ENCODE assay signal across 19 cellular contexts in the genomic region with DNA sequence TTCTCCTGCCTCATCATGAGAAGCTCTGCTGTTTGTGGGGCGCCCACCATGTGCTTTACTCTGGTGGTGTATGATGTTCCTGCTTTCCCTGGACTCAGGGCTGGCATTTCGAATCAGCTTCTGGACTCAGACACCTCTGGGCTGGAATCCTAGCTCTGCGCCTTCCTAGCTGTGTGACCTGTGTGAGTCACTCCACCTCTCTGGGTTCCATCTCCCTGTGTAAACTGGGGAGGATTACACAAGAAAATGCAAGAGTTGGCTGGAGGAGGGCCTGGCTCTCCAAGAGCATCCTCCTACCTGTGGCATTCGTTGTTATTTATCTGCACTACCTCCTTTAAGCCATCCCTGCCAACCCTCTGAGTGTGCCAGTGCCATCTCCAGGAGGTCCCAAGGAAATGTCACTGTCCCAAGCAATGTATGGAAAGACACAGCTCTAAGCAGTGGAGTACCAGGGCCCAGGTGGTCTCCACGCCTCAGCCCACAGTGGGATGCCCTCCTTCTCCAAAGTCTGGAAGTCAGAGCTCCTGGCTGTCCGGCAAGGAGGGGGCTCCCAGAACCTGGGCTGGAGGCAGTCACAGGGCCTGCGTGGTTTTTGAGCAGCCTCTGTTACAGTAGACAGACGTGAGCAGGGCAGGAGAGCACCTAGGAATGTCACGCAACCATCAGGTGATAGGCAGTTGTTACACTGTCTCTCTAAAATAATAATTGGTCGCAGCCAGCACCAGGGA. TPM values are rescaled to one million over a fixed set of nuclear protein-coding genes. Genes with fewer than 3 reads are reported as not detected.
A peak's percentile ranks its signal among the peaks of the same experiment; 100 is the strongest.
DNase-seq lines count a peak whose midpoint lies in the region; ATAC-seq and TF ChIP-seq lines count a peak whose summit lies in the region.
"Had no signal": no experiment of that assay in that cellular context is flagged by ENCODE, and none has a peak within 500 bp of the region (broad histone marks: within the 10 kb centered on the region; RNA-seq: fewer than 3 reads in every experiment).

No MANE protein-coding gene starts in this region.

- TF ChIP-seq CTCF in epithelial cell of esophagus (IDR thresholded peaks at IDR 0.05; ENCODE audit: insufficient read depth, low read depth, low read length, missing control alignments) (no peak), osteoblast (IDR thresholded peaks at IDR 0.05; ENCODE audit: extremely low read depth, low read depth, low read length) (no peak)

- peaks cover 9% of the 10 kb centered on the region for H3K4me1 ChIP-seq in osteoblast (ENCODE audit: insufficient read depth, low read length)
- H3K4me1 ChIP-seq: HAP-1 had no signal

- H3K4me2 ChIP-seq in osteoblast (ENCODE audit: insufficient read depth, low read length): no peak overlapping the region

- H3K36me3 ChIP-seq in osteoblast (ENCODE audit: insufficient read depth, low read length): no peaks in the 10 kb centered on the region
- H3K36me3 ChIP-seq: HAP-1, suprapubic skin had no signal

- no peak for ATAC-seq in HG03432 (IDR thresholded peaks at IDR 0.05; ENCODE audit: unreplicated experiment)
- ATAC-seq: activated CD8-positive, alpha-beta memory T cell treated with anti-CD3 and anti-CD28 coated beads, Interleukin-2, amount 10 ng/mL, durations not matched to agents 7 days and 5 days; sciatic nerve had no signal

- H3K9me3 ChIP-seq in osteoblast (ENCODE audit: low read depth, low read length): no peaks in the 10 kb centered on the region
- H3K9me3 ChIP-seq: HAP-1, suprapubic skin had no signal

- H3K27me3 ChIP-seq in osteoblast (ENCODE audit: insufficient read depth, low read length): no peaks in the 10 kb centered on the region
- H3K27me3 ChIP-seq: suprapubic skin had no signal

- DNase-seq in M059J (ENCODE audit: low read depth): peak; percentile 36
- DNase-seq in epithelial cell of esophagus (ENCODE audit: low read depth): peak; percentile 52
- peak; percentile 86 for DNase-seq in osteoblast (ENCODE audit: insufficient read length, low spot score, missing footprints)
- DNase-seq in GDM1 (lab: John Stamatoyannopoulos, UW): no peak
- DNase-seq: activated CD4-positive, CD25-positive, alpha-beta regulatory T cell treated with anti-CD3 and anti-CD28 coated beads, Interleukin-2, amount 50 U/mL, for 72 hours; activated gamma-delta T cell treated with Interleukin-2 at 50 U/mL for 16 hours; cortex of kidney; DMS 273 treated with DMSO at 0.1 percent for 48 hours; head of caudate nucleus; occipital lobe; SHP77; stimulated activated CD4-positive, alpha-beta T cell treated with anti-CD3 and anti-CD28 coated beads, Interleukin-2, amount 100 ng/mL, for 24 hours had no signal

- no peak overlapping the region for H3K27ac ChIP-seq in osteoblast (ENCODE audit: low read depth, low read length)

- no peaks in the 10 kb centered on the region for H3K79me2 ChIP-seq in osteoblast (ENCODE audit: insufficient read depth, low read length)

- no peak overlapping the region for H3K4me3 ChIP-seq in epithelial cell of esophagus (ENCODE audit: low read length)
- no peak overlapping the region for H3K4me3 ChIP-seq in osteoblast (ENCODE audit: insufficient read depth, low read length)
- H3K4me3 ChIP-seq: HAP-1, suprapubic skin had no signal

- no peaks in the 10 kb centered on the region for H4K20me1 ChIP-seq in osteoblast (ENCODE audit: insufficient read depth, low read length)

- no peak overlapping the region for H2AFZ ChIP-seq in osteoblast (ENCODE audit: low read length)

RNA-seq across cellular contexts. Expression of gene TNFAIP2, which starts 7.3 kb away (rescaled TPM):
- 89.3 and 135 TPM in 2 replicates for total RNA-seq in M059J (2014; rRNA removed; shearing (Covaris generic))
- total RNA-seq in osteoblast: 41.3 and 60.1 TPM in 2 replicates

RNA-seq across cellular contexts. Expression of gene EXOC3L4, which starts 21.5 kb away (rescaled TPM):
- not detected in 2 replicates for total RNA-seq in M059J (2014; rRNA removed; shearing (Covaris generic))
- 0.29 TPM in 1 of 2 replicates, not detected in the other for total RNA-seq in osteoblast
- total RNA-seq: activated CD8-positive, alpha-beta memory T cell treated with anti-CD3 and anti-CD28 coated beads, Interleukin-2, amount 10 ng/mL, durations not matched to agents 7 days and 5 days had no signal

RNA-seq across cellular contexts. Expression of gene LBHD2, which starts 32.0 kb away (rescaled TPM):
- total RNA-seq in M059J (2014; rRNA removed; shearing (Covaris generic)): not detected in 2 replicates
- total RNA-seq in osteoblast: not detected in 2 replicates
- total RNA-seq: activated CD8-positive, alpha-beta memory T cell treated with anti-CD3 and anti-CD28 coated beads, Interleukin-2, amount 10 ng/mL, durations not matched to agents 7 days and 5 days; epithelial cell of proximal tubule; kidney epithelial cell; occipital lobe; sciatic nerve; suprapubic skin had no signal

RNA-seq across cellular contexts. Expression of gene CDC42BPB, which starts 58.7 kb away (rescaled TPM):
- 20.1 and 26.9 TPM in 2 replicates for total RNA-seq in M059J (2014; rRNA removed; shearing (Covaris generic))
- 99.9 and 118 TPM in 2 replicates for total RNA-seq in osteoblast
